10 cellular contexts compared by ENCODE assay signal in the genomic region with DNA sequence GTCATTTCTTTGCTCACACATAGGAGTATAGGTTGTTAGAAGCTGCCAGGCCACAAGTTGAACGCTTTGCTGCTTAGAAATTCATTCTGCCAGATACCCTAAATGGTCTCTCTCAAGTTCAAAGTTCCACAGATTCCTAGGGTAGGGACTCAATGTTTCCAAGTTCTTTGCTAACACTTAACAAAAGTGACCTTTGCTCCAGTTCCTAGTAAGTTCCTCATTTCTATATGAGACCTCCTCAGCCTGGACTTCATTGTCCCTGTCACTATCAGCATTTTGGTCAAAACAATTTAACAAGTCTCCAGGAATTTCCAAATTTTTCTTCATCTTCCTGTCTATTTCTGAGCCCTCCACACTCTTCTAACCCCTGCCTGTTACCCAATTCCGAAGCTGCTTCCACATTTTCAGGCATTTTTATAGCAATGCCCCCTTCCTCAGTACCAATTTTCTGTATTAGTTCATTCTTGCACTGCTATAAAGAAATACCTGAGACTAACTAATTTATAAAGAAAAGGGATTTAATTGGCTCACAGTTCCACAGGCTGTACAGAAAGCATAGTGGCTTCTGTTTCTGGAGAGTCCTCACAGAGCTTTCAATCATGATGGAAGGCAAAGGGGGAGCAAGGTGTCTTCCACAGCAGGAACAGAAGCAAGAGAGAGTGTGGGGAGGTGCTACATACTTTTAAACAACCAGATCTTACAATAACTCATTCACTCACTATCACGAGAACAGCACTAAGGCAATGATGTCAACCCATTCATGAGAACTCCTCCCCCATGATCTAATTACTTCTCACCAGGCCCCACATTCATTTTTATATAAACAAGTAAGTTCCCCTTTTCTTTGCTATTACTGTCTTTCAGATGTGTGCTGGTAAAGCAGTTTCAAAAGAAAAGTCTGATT. TPM values are rescaled to one million over a fixed set of nuclear protein-coding genes. Genes with fewer than 3 reads are reported as not detected.
DNase-seq lines count a peak whose midpoint lies in the region; ATAC-seq, FAIRE-seq and TF ChIP-seq lines count a peak whose summit lies in the region.
"Had no signal": no experiment of that assay in that cellular context is flagged by ENCODE, and none has a peak within 500 bp of the region (broad histone marks: within the 10 kb centered on the region; RNA-seq: fewer than 3 reads in every experiment).

No MANE protein-coding gene starts in this region.

- no peaks in the 10 kb centered on the region for H3K79me1 ChIP-seq in neuronal stem cell (ENCODE audit: low read depth, low read length)

- no peak overlapping the region for H2AK5ac ChIP-seq in neuronal stem cell (ENCODE audit: low read depth, low read length)

- FAIRE-seq in bronchial epithelial cell (lab: Jason Lieb, UNC), result no peak

- no peak overlapping the region for H3K9ac ChIP-seq in neuronal stem cell (ENCODE audit: low read depth, low read length, poor library complexity)

- TF ChIP-seq CTCF in bronchial epithelial cell (IDR thresholded peaks at IDR 0.05; ENCODE audit: insufficient read depth, low read length, severe bottlenecking), result no peak

- no peak overlapping the region for H4K8ac ChIP-seq in neuronal stem cell (ENCODE audit: low read depth, low read length)

- no peak for ATAC-seq in HG03457 (IDR thresholded peaks at IDR 0.05; ENCODE audit: unreplicated experiment)

- H2BK120ac ChIP-seq in neuronal stem cell (ENCODE audit: low read depth, low read length), result no peak overlapping the region

- H2AFZ ChIP-seq in neuronal stem cell (ENCODE audit: low read length), result no peak overlapping the region

- DNase-seq in GDM1 (lab: John Stamatoyannopoulos, UW) (peak; percentile 16), MV-4-11 (lab: John Stamatoyannopoulos, UW) (peak; percentile 69), bronchial epithelial cell (ENCODE audit: low read depth) (peak; percentile 41), NCI-H524 treated with DMSO at 0.1 percent for 48 hours (lab: John Stamatoyannopoulos, UW) (no peak), SK-N-DZ (ENCODE audit: low spot score) (no peak), neuronal stem cell (ENCODE audit: low spot score) (no peak)
- DNase-seq: natural killer cell, NCI-H2029 had no signal

- no peak overlapping the region for H2BK15ac ChIP-seq in neuronal stem cell (ENCODE audit: low read length)

- no peak overlapping the region for H3K14ac ChIP-seq in neuronal stem cell (ENCODE audit: low read length)

- H3K4me1 ChIP-seq in muscle layer of duodenum (ENCODE audit: control insufficient read depth in 1 of 2, insufficient read depth in 2 of 2, low read length in 2 of 2) (peaks cover 0 to 3% of the 10 kb centered on the region in 2 donors), neuronal stem cell (ENCODE audit: control insufficient read depth in 2 of 2, insufficient read depth in 1 of 2, low read depth in 1 of 2, low read length in 2 of 2) (no peaks in the 10 kb centered on the region)

- no peak overlapping the region for H3K4ac ChIP-seq in neuronal stem cell (ENCODE audit: low read length)

- H3K4me3 ChIP-seq in bronchial epithelial cell (ENCODE audit: low read depth, low read length), result no peak overlapping the region
- no peak overlapping the region for H3K4me3 ChIP-seq in muscle layer of duodenum (ENCODE audit: low read depth in 1 of 2, low read length in 2 of 2)
- no peak overlapping the region for H3K4me3 ChIP-seq in neuronal stem cell (ENCODE audit: low read length in 2 of 2)

- no CpG with 5 or more reads among the region's 3 CpGs for WGBS in neuronal stem cell (ENCODE audit: extremely low coverage in 2 of 2, insufficient read length in 2 of 2, insufficient replicate concordance in 1 of 2), 2 donors

- H3K4me2 ChIP-seq in neuronal stem cell (ENCODE audit: insufficient read depth, low read length, poor library complexity, severe bottlenecking), result no peak overlapping the region

- H3K9me3 ChIP-seq in muscle layer of duodenum (ENCODE audit: control insufficient read depth in 1 of 2, low read length in 2 of 2) (peaks cover 0 to 8% of the 10 kb centered on the region in 2 donors), neuronal stem cell (replicated peaks in 1 of 2; ENCODE audit: control insufficient read depth in 2 of 2, insufficient read depth in 1 of 2, low read depth in 1 of 2, low read length in 2 of 2) (peaks cover 0 to 2% of the 10 kb centered on the region in 2 donors)

- H4K91ac ChIP-seq in neuronal stem cell (ENCODE audit: low read depth, low read length, poor library complexity), result no peak overlapping the region

- H2BK12ac ChIP-seq in neuronal stem cell (ENCODE audit: low read length), result no peak overlapping the region

- no peak overlapping the region for H3K23ac ChIP-seq in neuronal stem cell (ENCODE audit: low read depth, low read length, poor library complexity)

- H2BK5ac ChIP-seq in neuronal stem cell (ENCODE audit: low read length), result no peak overlapping the region

- no peak overlapping the region for H3K18ac ChIP-seq in neuronal stem cell (ENCODE audit: low read length)

- no peaks in the 10 kb centered on the region for H3K27me3 ChIP-seq in bronchial epithelial cell (ENCODE audit: control insufficient read depth, insufficient read depth, low read length)
- no peaks in the 10 kb centered on the region for H3K27me3 ChIP-seq in muscle layer of duodenum (ENCODE audit: low read depth, low read length)
- no peaks in the 10 kb centered on the region for H3K27me3 ChIP-seq in neuronal stem cell (ENCODE audit: control insufficient read depth in 3 of 3, insufficient read depth in 3 of 3, low read depth in 1 of 3, low read length in 3 of 3)

- H3K27ac ChIP-seq in muscle layer of duodenum (ENCODE audit: low read length) (peak overlapping the region; percentile 78), neuronal stem cell (replicated peaks; ENCODE audit: low read length) (no peak overlapping the region)

- H3K36me3 ChIP-seq in bronchial epithelial cell (ENCODE audit: control insufficient read depth, insufficient read depth, low read length) (no peaks in the 10 kb centered on the region), muscle layer of duodenum (ENCODE audit: control insufficient read depth in 1 of 2, insufficient read depth in 2 of 2, low read length in 2 of 2) (no peaks in the 10 kb centered on the region), neuronal stem cell (replicated peaks in 1 of 2; ENCODE audit: control insufficient read depth in 2 of 2, insufficient read depth in 2 of 2, low read length in 2 of 2) (no peaks in the 10 kb centered on the region)

RNA-seq across cellular contexts. Expression of a gene that starts 11.5 kb away (rescaled TPM):
- total RNA-seq in bronchial epithelial cell, result 0.13 and 0.26 TPM in 2 replicates
- polyA plus RNA-seq in SK-N-DZ (2014; cell fraction: cytosol; rRNA removed), result 0.09 TPM in 1 of 2 replicates, not detected in the other
- polyA plus RNA-seq in SK-N-DZ (2014; cell fraction: nucleus; rRNA removed), result not detected in 2 replicates
- not detected for polyA plus RNA-seq in neuronal stem cell (2013, experiment 1 of 2)
- polyA plus RNA-seq in neuronal stem cell (2013, experiment 2 of 2), result 0.04 TPM

RNA-seq across cellular contexts. Expression of a gene that starts 33.3 kb away (rescaled TPM):
- not detected in 2 replicates for total RNA-seq in bronchial epithelial cell
- polyA plus RNA-seq in SK-N-DZ (2014; cell fraction: cytosol; rRNA removed), result not detected in 2 replicates
- polyA plus RNA-seq in SK-N-DZ (2014; cell fraction: nucleus; rRNA removed), result not detected in 2 replicates
- polyA plus RNA-seq in neuronal stem cell (2013, experiment 1 of 2), result not detected
- not detected for polyA plus RNA-seq in neuronal stem cell (2013, experiment 2 of 2)

RNA-seq across cellular contexts. Expression of a gene that starts 40.5 kb away (rescaled TPM):
- 0.26 and 0.38 TPM in 2 replicates for total RNA-seq in bronchial epithelial cell
- polyA plus RNA-seq in SK-N-DZ (2014; cell fraction: cytosol; rRNA removed), result not detected in 2 replicates
- not detected in 2 replicates for polyA plus RNA-seq in SK-N-DZ (2014; cell fraction: nucleus; rRNA removed)
- 0.01 TPM for polyA plus RNA-seq in neuronal stem cell (2013, experiment 1 of 2)
- 0.01 TPM for polyA plus RNA-seq in neuronal stem cell (2013, experiment 2 of 2)

RNA-seq across cellular contexts. Expression of a gene that starts 51.5 kb away (rescaled TPM):
- 40.2 and 44.2 TPM in 2 replicates for total RNA-seq in bronchial epithelial cell
- 5.1 and 10.9 TPM in 2 replicates for polyA plus RNA-seq in SK-N-DZ (2014; cell fraction: cytosol; rRNA removed)
- polyA plus RNA-seq in SK-N-DZ (2014; cell fraction: nucleus; rRNA removed), result 6.9 and 13.3 TPM in 2 replicates
- polyA plus RNA-seq in neuronal stem cell (2013, experiment 1 of 2), result 6.7 TPM
- 8.1 TPM for polyA plus RNA-seq in neuronal stem cell (2013, experiment 2 of 2)

Comparison
In these comparisons a context has a peak if more than half of its experiments do, and no peak if none do; other contexts are left out.
1. DNase-seq: peak in GDM1 (single experiment), MV-4-11 (single experiment) and bronchial epithelial cell (single experiment); none in NCI-H524 treated with DMSO at 0.1 percent for 48 hours (single experiment), SK-N-DZ (single experiment) and neuronal stem cell (single experiment).